22 cellular contexts compared by ENCODE assay signal in genomic region chr3:73716418-73716817, GRCh38.
DNase-seq lines count a peak whose midpoint lies in the region; ATAC-seq and TF ChIP-seq lines count a peak whose summit lies in the region.
"Had no signal": no experiment of that assay in that cellular context is flagged by ENCODE, and none has a peak within 500 bp of the region (broad histone marks: within the 10 kb centered on the region; RNA-seq: fewer than 3 reads in every experiment).

No MANE protein-coding gene starts in this region.

- no peak overlapping the region for H3K27ac ChIP-seq in endodermal cell (ENCODE audit: low read depth, low read length)
- no peak overlapping the region for H3K27ac ChIP-seq in right lobe of liver
- H3K27ac ChIP-seq: adrenal gland, thyroid gland had no signal

- H3K9me3 ChIP-seq in endodermal cell (ENCODE audit: control insufficient read depth, low read length) (peaks cover 10% of the 10 kb centered on the region), right lobe of liver (no peaks in the 10 kb centered on the region)
- H3K9me3 ChIP-seq: adrenal gland, thyroid gland had no signal

- no peak for TF ChIP-seq CTCF in endodermal cell (conservative IDR thresholded peaks at IDR 0.05)
- TF ChIP-seq CTCF in right lobe of liver (IDR thresholded peaks at IDR 0.05), result no peak

- H3K4me1 ChIP-seq in endodermal cell (ENCODE audit: control insufficient read depth, insufficient read depth, low read length) (no peaks in the 10 kb centered on the region), right lobe of liver (no peaks in the 10 kb centered on the region)
- H3K4me1 ChIP-seq: thyroid gland had no signal

- 89 to 100% methylated on average over 3 of the region's 3 CpGs for WGBS in endodermal cell (ENCODE audit: insufficient coverage in 1 of 2, insufficient read length in 1 of 2), 2 experiments
- WGBS in right lobe of liver (ENCODE audit: insufficient coverage, low coverage, low lambda C conversion rate, missing lambda C conversion rate), result 77% methylated on average over 3 of the region's 3 CpGs

- no peaks in the 10 kb centered on the region for H3K36me3 Mint-ChIP-seq in endodermal cell (ENCODE audit: low read depth)
- H3K36me3 Mint-ChIP-seq in activated CD8-positive, alpha-beta T cell treated with anti-CD3 and anti-CD28 coated beads, Interleukin-2, amount 10 ng/mL, durations not matched to agents 7 days and 5 days (ENCODE audit: low read depth), result no peaks in the 10 kb centered on the region
- H3K36me3 Mint-ChIP-seq: CD8-positive, alpha-beta memory T cell; stimulated activated naive B cell treated with anti-CD40 and anti-IgM and Interleukin-4, amounts not matched to agents 10 μg/mL and 1 μg/mL and 100 μg/mL, for 72 hours had no signal

- intact Hi-C loops in right lobe of liver (cut with DNase I), result no loop called here

- H3K27me3 Mint-ChIP-seq in endodermal cell (ENCODE audit: insufficient read depth), result peaks cover 7% of the 10 kb centered on the region
- no peaks in the 10 kb centered on the region for H3K27me3 Mint-ChIP-seq in activated CD8-positive, alpha-beta T cell treated with anti-CD3 and anti-CD28 coated beads, Interleukin-2, amount 10 ng/mL, durations not matched to agents 7 days and 5 days (ENCODE audit: low read depth)
- H3K27me3 Mint-ChIP-seq: activated B cell treated with CpG ODN at 0.5 μM for 24 hours; CD8-positive, alpha-beta memory T cell; central memory CD8-positive, alpha-beta T cell; stimulated activated naive B cell treated with anti-CD40 and anti-IgM and Interleukin-4, amounts not matched to agents 10 μg/mL and 1 μg/mL and 100 μg/mL, for 72 hours had no signal

- peak overlapping the region; percentile 9 for H3K4me3 ChIP-seq in endodermal cell (ENCODE audit: low read length)
- no peak overlapping the region for H3K4me3 ChIP-seq in right lobe of liver
- H3K4me3 ChIP-seq: adrenal gland, thyroid gland had no signal

- peak; percentile 70 for DNase-seq in DMS53 (lab: John Stamatoyannopoulos, UW)
- peak; percentile 31 for DNase-seq in M059J (ENCODE audit: low read depth)
- DNase-seq in endodermal cell, result no peak
- DNase-seq in kidney glomerular epithelial cell (lab: John Stamatoyannopoulos, UW), result peak; percentile 18
- no peak for DNase-seq in right lobe of liver
- no peak for DNase-seq in activated CD8-positive, alpha-beta T cell treated with anti-CD3 and anti-CD28 coated beads, Interleukin-2, amount 10 ng/mL, durations not matched to agents 7 days and 5 days
- DNase-seq in CD1c-positive myeloid dendritic cell (ENCODE audit: extremely low spot score), result no peak
- DNase-seq: ACHN; activated B cell treated with CpG ODN at 0.5 μM for 24 hours; adrenal gland; CD8-positive, alpha-beta memory T cell; effector CD8-positive, alpha-beta T cell; H7; left ventricle myocardium superior; NCI-H1048; NCI-H2081; NCI-H524; retina; stimulated activated naive B cell treated with anti-CD40 and anti-IgM and Interleukin-4, amounts not matched to agents 10 μg/mL and 1 μg/mL and 100 μg/mL, for 72 hours; thyroid gland had no signal

- POLR2A ChIA-PET in activated CD8-positive, alpha-beta T cell treated with anti-CD3 and anti-CD28 coated beads, Interleukin-2, amount 10 ng/mL, durations not matched to agents 7 days and 5 days (lab: Charles Lee), result no interaction called here

- no peak for ATAC-seq in right lobe of liver
- no peak for ATAC-seq in activated CD8-positive, alpha-beta T cell treated with anti-CD3 and anti-CD28 coated beads, Interleukin-2, amount 10 ng/mL, durations not matched to agents 7 days and 5 days
- ATAC-seq in GM19328 (IDR thresholded peaks at IDR 0.05; ENCODE audit: unreplicated experiment), result no peak
- ATAC-seq: left ventricle myocardium superior; stimulated activated naive B cell treated with anti-CD40 and anti-IgM and Interleukin-4, amounts not matched to agents 10 μg/mL and 1 μg/mL and 100 μg/mL, for 72 hours had no signal

- no peak overlapping the region for H3K27ac Mint-ChIP-seq in endodermal cell
- no peak overlapping the region for H3K27ac Mint-ChIP-seq in activated CD8-positive, alpha-beta T cell treated with anti-CD3 and anti-CD28 coated beads, Interleukin-2, amount 10 ng/mL, durations not matched to agents 7 days and 5 days
- H3K27ac Mint-ChIP-seq: activated B cell treated with CpG ODN at 0.5 μM for 24 hours; CD8-positive, alpha-beta memory T cell; stimulated activated naive B cell treated with anti-CD40 and anti-IgM and Interleukin-4, amounts not matched to agents 10 μg/mL and 1 μg/mL and 100 μg/mL, for 72 hours had no signal

- H3K36me3 ChIP-seq in endodermal cell (ENCODE audit: control insufficient read depth, insufficient read depth, low read length) (no peaks in the 10 kb centered on the region), right lobe of liver (no peaks in the 10 kb centered on the region)
- H3K36me3 ChIP-seq: adrenal gland, thyroid gland had no signal

- H3K4me1 Mint-ChIP-seq in endodermal cell, result peaks cover 16% of the 10 kb centered on the region
- H3K4me1 Mint-ChIP-seq in activated CD8-positive, alpha-beta T cell treated with anti-CD3 and anti-CD28 coated beads, Interleukin-2, amount 10 ng/mL, durations not matched to agents 7 days and 5 days (ENCODE audit: low read depth), result no peaks in the 10 kb centered on the region
- H3K4me1 Mint-ChIP-seq: activated B cell treated with CpG ODN at 0.5 μM for 24 hours; CD8-positive, alpha-beta memory T cell; central memory CD8-positive, alpha-beta T cell; stimulated activated naive B cell treated with anti-CD40 and anti-IgM and Interleukin-4, amounts not matched to agents 10 μg/mL and 1 μg/mL and 100 μg/mL, for 72 hours had no signal

- H3K9me3 Mint-ChIP-seq in endodermal cell, result no peaks in the 10 kb centered on the region
- H3K9me3 Mint-ChIP-seq in activated CD8-positive, alpha-beta T cell treated with anti-CD3 and anti-CD28 coated beads, Interleukin-2, amount 10 ng/mL, durations not matched to agents 7 days and 5 days (ENCODE audit: insufficient read depth), result no peaks in the 10 kb centered on the region

- no peak overlapping the region for H3K9ac ChIP-seq in endodermal cell (ENCODE audit: extremely low read depth, low read length, poor library complexity, severe bottlenecking)

- CTCF ChIA-PET in activated CD8-positive, alpha-beta T cell treated with anti-CD3 and anti-CD28 coated beads, Interleukin-2, amount 10 ng/mL, durations not matched to agents 7 days and 5 days (lab: Charles Lee), result no interaction called here

- H3K4me3 Mint-ChIP-seq in endodermal cell, result no peak overlapping the region
- H3K4me3 Mint-ChIP-seq in activated CD8-positive, alpha-beta T cell treated with anti-CD3 and anti-CD28 coated beads, Interleukin-2, amount 10 ng/mL, durations not matched to agents 7 days and 5 days, result no peak overlapping the region
- H3K4me3 Mint-ChIP-seq: activated B cell treated with CpG ODN at 0.5 μM for 24 hours; CD8-positive, alpha-beta memory T cell; central memory CD8-positive, alpha-beta T cell; stimulated activated naive B cell treated with anti-CD40 and anti-IgM and Interleukin-4, amounts not matched to agents 10 μg/mL and 1 μg/mL and 100 μg/mL, for 72 hours had no signal

- TF ChIP-seq POLR2A in right lobe of liver (IDR thresholded peaks at IDR 0.05), result no peak

- no peaks in the 10 kb centered on the region for H3K27me3 ChIP-seq in endodermal cell (ENCODE audit: control insufficient read depth, insufficient read depth, low read length, poor library complexity, severe bottlenecking)
- H3K27me3 ChIP-seq in right lobe of liver, result no peaks in the 10 kb centered on the region
- H3K27me3 ChIP-seq: adrenal gland, thyroid gland had no signal

Comparison
In these comparisons a context has a peak if more than half of its experiments do, and no peak if none do; other contexts are left out.
1. DNase-seq: peak in DMS53 (single experiment), M059J (single experiment) and kidney glomerular epithelial cell (single experiment); none in endodermal cell (single experiment), right lobe of liver (0 of 3), activated CD8-positive, alpha-beta T cell treated with anti-CD3 and anti-CD28 coated beads, Interleukin-2, amount 10 ng/mL, durations not matched to agents 7 days and 5 days (single experiment) and CD1c-positive myeloid dendritic cell (single experiment).